ENCODE assay signal across 7 cellular contexts in genomic region chr9:91954841-91955471, GRCh38. TPM values are rescaled to one million over a fixed set of nuclear protein-coding genes. Genes with fewer than 3 reads are reported as not detected.
DNase-seq lines count a peak whose midpoint lies in the region; TF ChIP-seq lines count a peak whose summit lies in the region.

No MANE protein-coding gene starts in this region.

- H2AFZ ChIP-seq in osteoblast (ENCODE audit: low read length): peak overlapping the region; percentile 75

- no peaks in the 10 kb centered on the region for H4K20me1 ChIP-seq in osteoblast (ENCODE audit: insufficient read depth, low read length)

- peak overlapping the region; percentile 25 for H3K27ac ChIP-seq in osteoblast (ENCODE audit: low read depth, low read length)

- peaks cover 5% of the 10 kb centered on the region for H3K9me3 ChIP-seq in osteoblast (ENCODE audit: low read depth, low read length)

- H3K4me1 ChIP-seq in osteoblast (ENCODE audit: insufficient read depth, low read length): peaks cover 13% of the 10 kb centered on the region

- peak; percentile 72 for DNase-seq in ELF-1 (ENCODE audit: low read depth, low spot score)
- DNase-seq in HuH-7 (ENCODE audit: low spot score): peak; percentile 70
- DNase-seq in SW 1271 (lab: John Stamatoyannopoulos, UW): peak; percentile 33 to 61
- DNase-seq in fibroblast of gingiva (ENCODE audit: low read depth): peak; percentile 62
- peak; percentile 92 for DNase-seq in osteoblast (ENCODE audit: insufficient read length, low spot score, missing footprints)
- no peak for DNase-seq in GM19240 (ENCODE audit: insufficient read length, low spot score)
- no peak for DNase-seq in HPDE6-E6E7 (ENCODE audit: extremely low spot score)

- H3K36me3 ChIP-seq in osteoblast (ENCODE audit: insufficient read depth, low read length): no peaks in the 10 kb centered on the region

- TF ChIP-seq CTCF in osteoblast (IDR thresholded peaks at IDR 0.05; ENCODE audit: extremely low read depth, low read depth, low read length): peak; percentile 87

- peaks cover 24% of the 10 kb centered on the region for H3K27me3 ChIP-seq in osteoblast (ENCODE audit: insufficient read depth, low read length)

- H3K4me2 ChIP-seq in osteoblast (ENCODE audit: insufficient read depth, low read length): peak overlapping the region; percentile 73

- peak overlapping the region; percentile 43 for H3K4me3 ChIP-seq in osteoblast (ENCODE audit: insufficient read depth, low read length)

- H3K79me2 ChIP-seq in osteoblast (ENCODE audit: insufficient read depth, low read length): no peaks in the 10 kb centered on the region

RNA-seq across cellular contexts. Expression of gene ROR2, which starts 4.9 kb away (rescaled TPM):
- 13.8 and 28.3 TPM in 2 replicates for total RNA-seq in osteoblast

Comparison
In these comparisons a context has a peak if more than half of its experiments do, and no peak if none do; other contexts are left out.
1. DNase-seq: peak in ELF-1 (single experiment), HuH-7 (single experiment), SW 1271 (2 of 2), fibroblast of gingiva (single experiment) and osteoblast (single experiment); none in GM19240 (single experiment) and HPDE6-E6E7 (single experiment).